In the genomic region with DNA sequence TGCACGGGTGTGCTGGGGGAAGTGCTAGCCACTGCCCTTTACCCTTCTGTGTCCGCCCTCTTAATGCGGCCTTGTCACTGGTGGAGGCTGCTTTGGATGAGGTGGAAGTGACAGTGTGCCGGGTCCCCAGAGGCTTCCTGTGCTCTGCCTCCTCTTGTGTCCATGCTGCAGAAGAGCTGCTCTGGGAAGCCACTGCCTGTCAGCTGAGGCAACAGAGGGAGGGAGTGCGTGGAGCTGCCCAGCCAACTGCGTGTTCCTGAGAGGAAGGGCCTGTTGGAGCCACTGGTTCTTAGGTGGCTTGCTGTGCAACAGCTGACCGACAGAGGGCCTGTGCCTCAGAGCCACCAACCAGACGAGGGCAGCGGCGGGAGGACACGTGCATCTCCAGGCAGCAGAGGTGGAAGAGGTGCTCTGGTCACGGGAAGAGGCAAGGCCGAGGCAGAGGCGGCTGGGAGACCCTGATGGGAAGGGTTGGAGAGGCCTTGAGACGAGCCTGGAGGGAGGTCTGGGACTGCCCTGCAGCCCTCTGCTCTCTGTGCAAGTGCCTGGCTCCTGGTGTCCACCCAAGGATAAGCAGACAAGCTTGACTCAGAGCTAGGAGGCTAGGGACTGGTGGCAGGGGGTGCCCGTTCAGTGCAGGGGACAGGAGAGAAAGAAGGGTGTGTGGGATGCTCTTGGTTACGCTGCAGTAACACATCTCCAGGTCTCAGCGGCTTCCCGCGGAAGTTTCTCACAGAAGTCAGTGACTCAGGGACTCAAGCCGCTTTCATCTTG, we compare ENCODE assay signal across 1 cellular context.
TF ChIP-seq lines count a peak whose summit lies in the region.

No MANE protein-coding gene starts in this region.

TF ChIP-seq in HepG2, 621 proteins besides CTCF, POLR2A, EP300 and RAD21 (continued from another document and continues in another):
- TF ChIP-seq, protein P1, sequence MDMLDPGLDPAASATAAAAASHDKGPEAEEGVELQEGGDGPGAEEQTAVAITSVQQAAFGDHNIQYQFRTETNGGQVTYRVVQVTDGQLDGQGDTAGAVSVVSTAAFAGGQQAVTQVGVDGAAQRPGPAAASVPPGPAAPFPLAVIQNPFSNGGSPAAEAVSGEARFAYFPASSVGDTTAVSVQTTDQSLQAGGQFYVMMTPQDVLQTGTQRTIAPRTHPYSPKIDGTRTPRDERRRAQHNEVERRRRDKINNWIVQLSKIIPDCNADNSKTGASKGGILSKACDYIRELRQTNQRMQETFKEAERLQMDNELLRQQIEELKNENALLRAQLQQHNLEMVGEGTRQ (IDR thresholded peaks at IDR 0.05; ENCODE audit: low read depth, low read length) = peak; percentile 40
- TF ChIP-seq, protein P1 (CRISPR knock-in tag; IDR thresholded peaks at IDR 0.05; ENCODE audit: borderline replicate concordance) = no peak
- TF ChIP-seq PAWR (CRISPR knock-in tag; IDR thresholded peaks at IDR 0.05; ENCODE audit: borderline replicate concordance) = no peak
- no peak for TF ChIP-seq CEBPB (IDR thresholded peaks at IDR 0.05; ENCODE audit: borderline replicate concordance, low read depth, low read length)
- no peak for TF ChIP-seq PAF1 (CRISPR knock-in tag; IDR thresholded peaks at IDR 0.05)
- TF ChIP-seq, protein P2, sequence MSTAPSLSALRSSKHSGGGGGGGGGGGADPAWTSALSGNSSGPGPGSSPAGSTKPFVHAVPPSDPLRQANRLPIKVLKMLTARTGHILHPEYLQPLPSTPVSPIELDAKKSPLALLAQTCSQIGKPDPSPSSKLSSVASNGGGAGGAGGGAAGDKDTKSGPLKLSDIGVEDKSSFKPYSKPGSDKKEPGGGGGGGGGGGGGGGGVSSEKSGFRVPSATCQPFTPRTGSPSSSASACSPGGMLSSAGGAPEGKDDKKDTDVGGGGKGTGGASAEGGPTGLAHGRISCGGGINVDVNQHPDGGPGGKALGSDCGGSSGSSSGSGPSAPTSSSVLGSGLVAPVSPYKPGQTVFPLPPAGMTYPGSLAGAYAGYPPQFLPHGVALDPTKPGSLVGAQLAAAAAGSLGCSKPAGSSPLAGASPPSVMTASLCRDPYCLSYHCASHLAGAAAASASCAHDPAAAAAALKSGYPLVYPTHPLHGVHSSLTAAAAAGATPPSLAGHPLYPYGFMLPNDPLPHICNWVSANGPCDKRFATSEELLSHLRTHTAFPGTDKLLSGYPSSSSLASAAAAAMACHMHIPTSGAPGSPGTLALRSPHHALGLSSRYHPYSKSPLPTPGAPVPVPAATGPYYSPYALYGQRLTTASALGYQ (CRISPR knock-in tag; IDR thresholded peaks at IDR 0.05) = no peak
- peak; percentile 88; the same call in 1 of the 2 replicates for TF ChIP-seq CENPT (CRISPR knock-in tag; IDR thresholded peaks at IDR 0.05; ENCODE audit: low read depth)
- peak; percentile 75; the same call in 1 of the 2 replicates for TF ChIP-seq ZNF292 (CRISPR knock-in tag; IDR thresholded peaks at IDR 0.05; ENCODE audit: borderline replicate concordance, low read depth)
- TF ChIP-seq ZNF136 (CRISPR knock-in tag; IDR thresholded peaks at IDR 0.05; ENCODE audit: low read depth) = peak; percentile 47; the same call in 1 of the 2 replicates
- no peak for TF ChIP-seq ZNF850 (CRISPR knock-in tag; conservative IDR thresholded peaks at IDR 0.05)
- TF ChIP-seq, protein P3, sequence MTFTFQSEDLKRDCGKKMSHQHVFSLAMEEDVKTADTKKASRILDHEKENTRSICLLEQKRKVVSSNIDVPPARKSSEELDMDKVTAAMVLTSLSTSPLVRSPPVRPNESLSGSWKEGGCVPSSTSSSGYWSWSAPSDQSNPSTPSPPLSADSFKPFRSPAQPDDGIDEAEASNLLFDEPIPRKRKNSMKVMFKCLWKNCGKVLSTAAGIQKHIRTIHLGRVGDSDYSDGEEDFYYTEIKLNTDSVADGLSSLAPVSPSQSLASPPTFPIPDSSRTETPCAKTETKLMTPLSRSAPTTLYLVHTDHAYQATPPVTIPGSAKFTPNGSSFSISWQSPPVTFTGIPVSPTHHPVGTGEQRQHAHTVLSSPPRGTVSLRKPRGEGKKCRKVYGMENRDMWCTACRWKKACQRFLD (CRISPR knock-in tag; IDR thresholded peaks at IDR 0.05; ENCODE audit: borderline replicate concordance) = peak; percentile 64; the same call in 1 of the 2 replicates
- no peak for TF ChIP-seq NR2F6 (IDR thresholded peaks at IDR 0.05)
- 0 out of 2 replicates have a peak, but pooled peaks have one; percentile 38 for TF ChIP-seq NR2F6 (CRISPR knock-in tag; IDR thresholded peaks at IDR 0.05)
- TF ChIP-seq SALL1 (CRISPR knock-in tag; IDR thresholded peaks at IDR 0.05) = peak; percentile 95
- TF ChIP-seq ZNF326 (CRISPR knock-in tag; IDR thresholded peaks at IDR 0.05; ENCODE audit: borderline replicate concordance) = no peak
- TF ChIP-seq, protein P4, sequence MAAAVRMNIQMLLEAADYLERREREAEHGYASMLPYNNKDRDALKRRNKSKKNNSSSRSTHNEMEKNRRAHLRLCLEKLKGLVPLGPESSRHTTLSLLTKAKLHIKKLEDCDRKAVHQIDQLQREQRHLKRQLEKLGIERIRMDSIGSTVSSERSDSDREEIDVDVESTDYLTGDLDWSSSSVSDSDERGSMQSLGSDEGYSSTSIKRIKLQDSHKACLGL (CRISPR knock-in tag; IDR thresholded peaks at IDR 0.05) = peak; percentile 84; the same call in 1 of the 2 replicates
- TF ChIP-seq, protein P5, sequence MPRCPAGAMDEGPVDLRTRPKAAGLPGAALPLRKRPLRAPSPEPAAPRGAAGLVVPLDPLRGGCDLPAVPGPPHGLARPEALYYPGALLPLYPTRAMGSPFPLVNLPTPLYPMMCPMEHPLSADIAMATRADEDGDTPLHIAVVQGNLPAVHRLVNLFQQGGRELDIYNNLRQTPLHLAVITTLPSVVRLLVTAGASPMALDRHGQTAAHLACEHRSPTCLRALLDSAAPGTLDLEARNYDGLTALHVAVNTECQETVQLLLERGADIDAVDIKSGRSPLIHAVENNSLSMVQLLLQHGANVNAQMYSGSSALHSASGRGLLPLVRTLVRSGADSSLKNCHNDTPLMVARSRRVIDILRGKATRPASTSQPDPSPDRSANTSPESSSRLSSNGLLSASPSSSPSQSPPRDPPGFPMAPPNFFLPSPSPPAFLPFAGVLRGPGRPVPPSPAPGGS (CRISPR knock-in tag; IDR thresholded peaks at IDR 0.05) = peak; percentile 83
- TF ChIP-seq SPEN (CRISPR knock-in tag; IDR thresholded peaks at IDR 0.05; ENCODE audit: low read depth) = peak; percentile 87
- no peak for TF ChIP-seq ZBTB7B (CRISPR knock-in tag; IDR thresholded peaks at IDR 0.05)
- no peak for TF ChIP-seq ZNF878 (CRISPR knock-in tag; IDR thresholded peaks at IDR 0.05)
- TF ChIP-seq SP4 (CRISPR knock-in tag; IDR thresholded peaks at IDR 0.05) = peak; percentile 77
- TF ChIP-seq, protein P6, sequence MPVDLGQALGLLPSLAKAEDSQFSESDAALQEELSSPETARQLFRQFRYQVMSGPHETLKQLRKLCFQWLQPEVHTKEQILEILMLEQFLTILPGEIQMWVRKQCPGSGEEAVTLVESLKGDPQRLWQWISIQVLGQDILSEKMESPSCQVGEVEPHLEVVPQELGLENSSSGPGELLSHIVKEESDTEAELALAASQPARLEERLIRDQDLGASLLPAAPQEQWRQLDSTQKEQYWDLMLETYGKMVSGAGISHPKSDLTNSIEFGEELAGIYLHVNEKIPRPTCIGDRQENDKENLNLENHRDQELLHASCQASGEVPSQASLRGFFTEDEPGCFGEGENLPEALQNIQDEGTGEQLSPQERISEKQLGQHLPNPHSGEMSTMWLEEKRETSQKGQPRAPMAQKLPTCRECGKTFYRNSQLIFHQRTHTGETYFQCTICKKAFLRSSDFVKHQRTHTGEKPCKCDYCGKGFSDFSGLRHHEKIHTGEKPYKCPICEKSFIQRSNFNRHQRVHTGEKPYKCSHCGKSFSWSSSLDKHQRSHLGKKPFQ (CRISPR knock-in tag; IDR thresholded peaks at IDR 0.05; ENCODE audit: insufficient replicate concordance) = no peak
- TF ChIP-seq ZNF781 (CRISPR knock-in tag; IDR thresholded peaks at IDR 0.05; ENCODE audit: borderline replicate concordance, not compliant biosample characterization) = peak; percentile 78
- no peak for TF ChIP-seq NONO (IDR thresholded peaks at IDR 0.05)
- TF ChIP-seq NONO (CRISPR knock-in tag; conservative IDR thresholded peaks at IDR 0.05) = peak; percentile 80
- no peak for TF ChIP-seq ONECUT2 (CRISPR knock-in tag; IDR thresholded peaks at IDR 0.05)
- 0 out of 2 replicates have a peak, but pooled peaks have one; percentile 51 for TF ChIP-seq ELF3 (CRISPR knock-in tag; IDR thresholded peaks at IDR 0.05)
- peak; percentile 58; the same call in 1 of the 2 replicates for TF ChIP-seq ZBTB42 (CRISPR knock-in tag; IDR thresholded peaks at IDR 0.05)
- TF ChIP-seq BORCS8-MEF2B (CRISPR knock-in tag; IDR thresholded peaks at IDR 0.05) = peak; percentile 97
- TF ChIP-seq TGIF2 (CRISPR knock-in tag; IDR thresholded peaks at IDR 0.05) = peak; percentile 84
- TF ChIP-seq, protein P7, sequence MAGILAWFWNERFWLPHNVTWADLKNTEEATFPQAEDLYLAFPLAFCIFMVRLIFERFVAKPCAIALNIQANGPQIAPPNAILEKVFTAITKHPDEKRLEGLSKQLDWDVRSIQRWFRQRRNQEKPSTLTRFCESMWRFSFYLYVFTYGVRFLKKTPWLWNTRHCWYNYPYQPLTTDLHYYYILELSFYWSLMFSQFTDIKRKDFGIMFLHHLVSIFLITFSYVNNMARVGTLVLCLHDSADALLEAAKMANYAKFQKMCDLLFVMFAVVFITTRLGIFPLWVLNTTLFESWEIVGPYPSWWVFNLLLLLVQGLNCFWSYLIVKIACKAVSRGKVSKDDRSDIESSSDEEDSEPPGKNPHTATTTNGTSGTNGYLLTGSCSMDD (CRISPR knock-in tag; IDR thresholded peaks at IDR 0.05) = no peak
- TF ChIP-seq, protein P8, sequence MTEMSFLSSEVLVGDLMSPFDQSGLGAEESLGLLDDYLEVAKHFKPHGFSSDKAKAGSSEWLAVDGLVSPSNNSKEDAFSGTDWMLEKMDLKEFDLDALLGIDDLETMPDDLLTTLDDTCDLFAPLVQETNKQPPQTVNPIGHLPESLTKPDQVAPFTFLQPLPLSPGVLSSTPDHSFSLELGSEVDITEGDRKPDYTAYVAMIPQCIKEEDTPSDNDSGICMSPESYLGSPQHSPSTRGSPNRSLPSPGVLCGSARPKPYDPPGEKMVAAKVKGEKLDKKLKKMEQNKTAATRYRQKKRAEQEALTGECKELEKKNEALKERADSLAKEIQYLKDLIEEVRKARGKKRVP (CRISPR knock-in tag; IDR thresholded peaks at IDR 0.05) = no peak
- TF ChIP-seq HOXA3 (CRISPR knock-in tag; IDR thresholded peaks at IDR 0.05) = peak; percentile 83
- TF ChIP-seq NFIC (IDR thresholded peaks at IDR 0.05; ENCODE audit: low read length) = no peak
- TF ChIP-seq ZNF672 (CRISPR knock-in tag; IDR thresholded peaks at IDR 0.05) = no peak
- TF ChIP-seq KDM6A (CRISPR knock-in tag; IDR thresholded peaks at IDR 0.05; ENCODE audit: low read depth) = no peak
- TF ChIP-seq, protein P9, sequence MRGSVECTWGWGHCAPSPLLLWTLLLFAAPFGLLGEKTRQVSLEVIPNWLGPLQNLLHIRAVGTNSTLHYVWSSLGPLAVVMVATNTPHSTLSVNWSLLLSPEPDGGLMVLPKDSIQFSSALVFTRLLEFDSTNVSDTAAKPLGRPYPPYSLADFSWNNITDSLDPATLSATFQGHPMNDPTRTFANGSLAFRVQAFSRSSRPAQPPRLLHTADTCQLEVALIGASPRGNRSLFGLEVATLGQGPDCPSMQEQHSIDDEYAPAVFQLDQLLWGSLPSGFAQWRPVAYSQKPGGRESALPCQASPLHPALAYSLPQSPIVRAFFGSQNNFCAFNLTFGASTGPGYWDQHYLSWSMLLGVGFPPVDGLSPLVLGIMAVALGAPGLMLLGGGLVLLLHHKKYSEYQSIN (CRISPR knock-in tag; IDR thresholded peaks at IDR 0.05; ENCODE audit: borderline replicate concordance) = 0 out of 2 replicates have a peak, but pooled peaks have one; percentile 24
- no peak for TF ChIP-seq MAZ (IDR thresholded peaks at IDR 0.05; ENCODE audit: borderline replicate concordance, low read depth, low read length)
- TF ChIP-seq MAZ (CRISPR knock-in tag; IDR thresholded peaks at IDR 0.05; ENCODE audit: low read depth) = no peak
- TF ChIP-seq, protein P10, sequence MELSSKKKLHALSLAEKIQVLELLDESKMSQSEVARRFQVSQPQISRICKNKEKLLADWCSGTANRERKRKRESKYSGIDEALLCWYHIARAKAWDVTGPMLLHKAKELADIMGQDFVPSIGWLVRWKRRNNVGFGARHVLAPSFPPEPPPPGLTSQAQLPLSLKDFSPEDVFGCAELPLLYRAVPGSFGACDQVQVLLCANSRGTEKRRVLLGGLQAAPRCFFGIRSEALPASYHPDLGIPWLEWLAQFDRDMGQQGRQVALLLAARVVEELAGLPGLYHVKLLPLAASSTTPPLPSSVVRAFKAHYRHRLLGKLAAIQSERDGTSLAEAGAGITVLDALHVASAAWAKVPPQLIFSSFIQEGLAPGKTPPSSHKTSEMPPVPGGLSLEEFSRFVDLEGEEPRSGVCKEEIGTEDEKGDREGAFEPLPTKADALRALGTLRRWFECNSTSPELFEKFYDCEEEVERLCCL (CRISPR knock-in tag; IDR thresholded peaks at IDR 0.05; ENCODE audit: borderline replicate concordance) = peak; percentile 84
- TF ChIP-seq CBX1 (IDR thresholded peaks at IDR 0.05; ENCODE audit: low read depth) = peak; percentile 16
- TF ChIP-seq RNF2 (conservative IDR thresholded peaks at IDR 0.05; ENCODE audit: low read depth) = peak; percentile 92
- no peak for TF ChIP-seq ZSCAN22 (CRISPR knock-in tag; IDR thresholded peaks at IDR 0.05)
- TF ChIP-seq SAP130 (CRISPR knock-in tag; IDR thresholded peaks at IDR 0.05; ENCODE audit: low read depth) = peak; percentile 71
- TF ChIP-seq, protein P11, sequence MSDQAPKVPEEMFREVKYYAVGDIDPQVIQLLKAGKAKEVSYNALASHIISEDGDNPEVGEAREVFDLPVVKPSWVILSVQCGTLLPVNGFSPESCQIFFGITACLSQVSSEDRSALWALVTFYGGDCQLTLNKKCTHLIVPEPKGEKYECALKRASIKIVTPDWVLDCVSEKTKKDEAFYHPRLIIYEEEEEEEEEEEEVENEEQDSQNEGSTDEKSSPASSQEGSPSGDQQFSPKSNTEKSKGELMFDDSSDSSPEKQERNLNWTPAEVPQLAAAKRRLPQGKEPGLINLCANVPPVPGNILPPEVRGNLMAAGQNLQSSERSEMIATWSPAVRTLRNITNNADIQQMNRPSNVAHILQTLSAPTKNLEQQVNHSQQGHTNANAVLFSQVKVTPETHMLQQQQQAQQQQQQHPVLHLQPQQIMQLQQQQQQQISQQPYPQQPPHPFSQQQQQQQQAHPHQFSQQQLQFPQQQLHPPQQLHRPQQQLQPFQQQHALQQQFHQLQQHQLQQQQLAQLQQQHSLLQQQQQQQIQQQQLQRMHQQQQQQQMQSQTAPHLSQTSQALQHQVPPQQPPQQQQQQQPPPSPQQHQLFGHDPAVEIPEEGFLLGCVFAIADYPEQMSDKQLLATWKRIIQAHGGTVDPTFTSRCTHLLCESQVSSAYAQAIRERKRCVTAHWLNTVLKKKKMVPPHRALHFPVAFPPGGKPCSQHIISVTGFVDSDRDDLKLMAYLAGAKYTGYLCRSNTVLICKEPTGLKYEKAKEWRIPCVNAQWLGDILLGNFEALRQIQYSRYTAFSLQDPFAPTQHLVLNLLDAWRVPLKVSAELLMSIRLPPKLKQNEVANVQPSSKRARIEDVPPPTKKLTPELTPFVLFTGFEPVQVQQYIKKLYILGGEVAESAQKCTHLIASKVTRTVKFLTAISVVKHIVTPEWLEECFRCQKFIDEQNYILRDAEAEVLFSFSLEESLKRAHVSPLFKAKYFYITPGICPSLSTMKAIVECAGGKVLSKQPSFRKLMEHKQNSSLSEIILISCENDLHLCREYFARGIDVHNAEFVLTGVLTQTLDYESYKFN (CRISPR knock-in tag; conservative IDR thresholded peaks at IDR 0.05) = no peak
- TF ChIP-seq TBL1XR1 (IDR thresholded peaks at IDR 0.05; ENCODE audit: borderline replicate concordance, low read length, partially characterized antibody) = no peak
